In genomic region chr20:51365670-51366069, GRCh38 we compare ENCODE assay signal across 13 cellular contexts.
DNase-seq lines count a peak whose midpoint lies in the region; ATAC-seq and TF ChIP-seq lines count a peak whose summit lies in the region.
"Had no signal": no experiment of that assay in that cellular context is flagged by ENCODE, and none has a peak within 500 bp of the region (broad histone marks: within the 10 kb centered on the region; RNA-seq: fewer than 3 reads in every experiment).

No MANE protein-coding gene starts in this region.

- intact Hi-C loops in Panc1 (cut with micrococcal nuclease; ENCODE audit: unreplicated experiment), result no loop called here

- DNase-seq in AG08395 (ENCODE audit: low spot score) (peak; percentile 81), Panc1 (ENCODE audit: low read depth, low spot score) (no peak), epithelial cell of esophagus (ENCODE audit: low read depth) (peak; percentile 61), non-pigmented ciliary epithelial cell (ENCODE audit: low read depth) (peak; percentile 83), D341Med (ENCODE audit: low spot score) (no peak), mucosa of gallbladder (ENCODE audit: low spot score) (no peak), HT-29 (ENCODE audit: low spot score) (no peak)
- DNase-seq in stimulated activated CD8-positive, alpha-beta memory T cell treated with anti-CD3 and anti-CD28 coated beads, Interleukin-4, amount 100 ng/mL, for 48 hours, result no peak
- DNase-seq: activated naive CD4-positive, alpha-beta T cell treated with anti-CD3 and anti-CD28 coated beads, Interleukin-2, amount 50 U/mL, for 16 hours; natural killer cell; NCI-H1417 had no signal

- no TSS peak for BruUV-seq in Panc1 (replicated peaks; lab: Mats Ljungman, UMichigan)

- CTCF ChIA-PET in Panc1 (lab: Charles Lee), result no interaction called here

- no peaks in the 10 kb centered on the region for H3K36me3 ChIP-seq in Panc1 (ENCODE audit: control insufficient read depth, insufficient read depth, low read length)
- H3K36me3 ChIP-seq: BLaER1, gastrocnemius medialis had no signal

- H3K27me3 ChIP-seq in Panc1 (ENCODE audit: control insufficient read depth, insufficient read depth, low read length), result no peaks in the 10 kb centered on the region
- H3K27me3 ChIP-seq: BLaER1, gastrocnemius medialis had no signal

- H3K4me1 ChIP-seq in Panc1 (ENCODE audit: control insufficient read depth, insufficient read depth, low read length), result no peaks in the 10 kb centered on the region
- H3K4me1 ChIP-seq: gastrocnemius medialis had no signal

- no peak overlapping the region for H3K27ac ChIP-seq in Panc1 (ENCODE audit: low read length)
- H3K27ac ChIP-seq: BLaER1 had no signal

- peak; percentile 13; the same call in 1 of the 2 replicates for ATAC-seq in Panc1
- ATAC-seq: natural killer cell had no signal

- in situ Hi-C loops in Panc1 (cut with HindIII; ENCODE audit: low pct_unique_long_range_greater_than_20kb, low sequenced_read_pairs), result no loop called here

- TF ChIP-seq CTCF in Panc1 (IDR thresholded peaks at IDR 0.05) (no peak), epithelial cell of esophagus (IDR thresholded peaks at IDR 0.05; ENCODE audit: insufficient read depth, low read depth, low read length, missing control alignments) (no peak)

- H3K9me3 ChIP-seq in Panc1 (ENCODE audit: control insufficient read depth, insufficient read depth, low read depth, low read length), result peaks cover 8% of the 10 kb centered on the region; the same call in 1 of the 2 replicates
- H3K9me3 ChIP-seq: gastrocnemius medialis had no signal

- POLR2A ChIA-PET in Panc1 (lab: Charles Lee), result no interaction called here

- no peak overlapping the region for H3K4me3 ChIP-seq in Panc1 (ENCODE audit: low read depth in 2 of 2, low read length in 2 of 2)
- H3K4me3 ChIP-seq in epithelial cell of esophagus (ENCODE audit: low read length), result no peak overlapping the region
- H3K4me3 ChIP-seq: BLaER1, gastrocnemius medialis had no signal

Comparison
In these comparisons a context has a peak if more than half of its experiments do, and no peak if none do; other contexts are left out.
1. DNase-seq: peak in AG08395 (single experiment), epithelial cell of esophagus (single experiment) and non-pigmented ciliary epithelial cell (single experiment); none in Panc1 (single experiment), D341Med (single experiment), stimulated activated CD8-positive, alpha-beta memory T cell treated with anti-CD3 and anti-CD28 coated beads, Interleukin-4, amount 100 ng/mL, for 48 hours (single experiment), mucosa of gallbladder (single experiment) and HT-29 (single experiment).